Comparison of ENCODE assay signal across 8 cellular contexts in genomic region chr12:111685811-111686573, GRCh38. TPM values are rescaled to one million over a fixed set of nuclear protein-coding genes. Genes with fewer than 3 reads are reported as not detected.
DNase-seq lines count a peak whose midpoint lies in the region; ATAC-seq and TF ChIP-seq lines count a peak whose summit lies in the region.

Gene ACAD10 (plus strand): TSS chr12:111686053. CDS start chr12:111692710, 6,657 bp downstream.
Gene BRAP (minus strand): TSS chr12:111685956. CDS start chr12:111685792, 164 bp downstream.

- H3K4me1 ChIP-seq in SJSA1 (replicated peaks) (peaks cover 14% of the 10 kb centered on the region), foreskin keratinocyte (peaks cover 4% of the 10 kb centered on the region), neural progenitor cell (no peaks in the 10 kb centered on the region), stomach smooth muscle (ENCODE audit: control insufficient read depth, insufficient read depth, low read length) (peaks cover 23% of the 10 kb centered on the region)

- TF ChIP-seq CTCF in foreskin keratinocyte (conservative IDR thresholded peaks at IDR 0.05) (peak; percentile 41), neural progenitor cell (IDR thresholded peaks at IDR 0.05) (no peak)

- H3K9me3 Mint-ChIP-seq in neural progenitor cell, result no peaks in the 10 kb centered on the region

- H3K27ac Mint-ChIP-seq in neural progenitor cell, result peak within 1 kb of the TSS; percentile 95

- peak; percentile 84 for ATAC-seq in foreskin keratinocyte

- CTCF ChIA-PET in HEK293T (lab: Yijun Ruan, JAX), result interaction anchor here (0.6 kb wide), 2 partner anchors 33 to 197 kb away, joined by 3 to 4 read pairs; no protein-coding TSS in a partner anchor

- H3K27me3 ChIP-seq in SJSA1 (replicated peaks) (no peaks in the 10 kb centered on the region), foreskin keratinocyte (no peaks in the 10 kb centered on the region), neural progenitor cell (no peaks in the 10 kb centered on the region), stomach smooth muscle (ENCODE audit: control insufficient read depth in 1 of 2, insufficient read depth in 2 of 2, low read length in 2 of 2) (no peaks in the 10 kb centered on the region)

- H3K9me3 ChIP-seq in SJSA1 (replicated peaks) (no peaks in the 10 kb centered on the region), neural progenitor cell (ENCODE audit: low read depth) (no peaks in the 10 kb centered on the region), stomach smooth muscle (ENCODE audit: control insufficient read depth in 2 of 2, low read length in 2 of 2) (no peaks in the 10 kb centered on the region)

- H3K27me3 Mint-ChIP-seq in neural progenitor cell (ENCODE audit: insufficient read depth, low read depth), result no peaks in the 10 kb centered on the region

- peaks cover 10% of the 10 kb centered on the region for H4K20me1 ChIP-seq in neural progenitor cell (ENCODE audit: low read depth)

- peak; percentile 99 for DNase-seq in GM03348 (ENCODE audit: low spot score)
- peak; percentile 98 for DNase-seq in HEK293T (ENCODE audit: extremely low spot score)
- DNase-seq in MV-4-11 (lab: John Stamatoyannopoulos, UW), result peak; percentile 94
- peak; percentile 90 to 92 for DNase-seq in SJSA1 (ENCODE audit: low read depth in 1 of 2, low spot score in 2 of 2)
- DNase-seq in activated naive CD4-positive, alpha-beta T cell (lab: John Stamatoyannopoulos, UW), result peak; percentile 77 to 88 (median 84)
- peak; percentile 77 to 88 for DNase-seq in foreskin keratinocyte
- DNase-seq in neural progenitor cell (ENCODE audit: low spot score), result peak; percentile 96

- peaks cover 14% of the 10 kb centered on the region for H3F3A ChIP-seq in neural progenitor cell (ENCODE audit: low read depth)

- H3K4me3 ChIP-seq in SJSA1 (peak within 1 kb of the TSS; percentile 74), neural progenitor cell (peak within 1 kb of the TSS; percentile 80), stomach smooth muscle (ENCODE audit: low read length in 2 of 2) (peak within 1 kb of the TSS; percentile 100)

- POLR2A ChIA-PET in HEK293T (lab: Yijun Ruan, JAX), result interaction anchor here (0.7 to 1.5 kb wide), 11 partner anchors 9 to 234 kb away, joined by 3 to 6 read pairs (median 3); no protein-coding TSS in a partner anchor

- peaks cover 46% of the 10 kb centered on the region for H3K79me2 ChIP-seq in neural progenitor cell (ENCODE audit: low read depth)

- H3K36me3 ChIP-seq in SJSA1 (peaks cover 25% of the 10 kb centered on the region), neural progenitor cell (peaks cover 7% of the 10 kb centered on the region), stomach smooth muscle (ENCODE audit: control insufficient read depth in 2 of 2, insufficient read depth in 2 of 2, low read length in 2 of 2) (peaks cover 6% of the 10 kb centered on the region in 2 donors)

- H3K27ac ChIP-seq in SJSA1 (peak within 1 kb of the TSS; percentile 40), foreskin keratinocyte (peak within 1 kb of the TSS; percentile 86), neural progenitor cell (peak within 1 kb of the TSS; percentile 50), stomach smooth muscle (ENCODE audit: low read length) (peak within 1 kb of the TSS; percentile 86)

- H3K36me3 Mint-ChIP-seq in neural progenitor cell, result peaks cover 11% of the 10 kb centered on the region

- peak within 1 kb of the TSS; percentile 91 for H3K4me2 ChIP-seq in neural progenitor cell

- H2AFZ ChIP-seq in neural progenitor cell (replicated peaks), result peak within 1 kb of the TSS; percentile 77

- peak within 1 kb of the TSS; percentile 95 for H3K4me3 Mint-ChIP-seq in neural progenitor cell

- H3K9ac ChIP-seq in neural progenitor cell (peak within 1 kb of the TSS; percentile 96), stomach smooth muscle (ENCODE audit: low read length in 2 of 2) (peak within 1 kb of the TSS; percentile 99)

- peaks cover 23% of the 10 kb centered on the region for H3K4me1 Mint-ChIP-seq in neural progenitor cell

TF ChIP-seq in HEK293T, 16 proteins besides CTCF, POLR2A, EP300 and RAD21:
- TF ChIP-seq BHLHE40 (IDR thresholded peaks at IDR 0.05; ENCODE audit: borderline replicate concordance) (no peak), ZNF384 (IDR thresholded peaks at IDR 0.05) (no peak), TARDBP (IDR thresholded peaks at IDR 0.05) (no peak), ARNT (IDR thresholded peaks at IDR 0.05) (no peak), LEF1 (IDR thresholded peaks at IDR 0.05; ENCODE audit: borderline replicate concordance) (no peak), L3MBTL2 (conservative IDR thresholded peaks at IDR 0.05) (peak; percentile 69), ELF4 (IDR thresholded peaks at IDR 0.05) (peak; percentile 78)

RNA-seq across cellular contexts. Expression of gene ACAD10, which starts in this region (rescaled TPM):
- 1.6 and 4.2 TPM in 2 replicates for total RNA-seq in SJSA1 (2014; rRNA removed; shearing (Covaris generic))
- total RNA-seq in foreskin keratinocyte, result 11.2 and 12.3 TPM in 2 replicates
- 6.6 and 6.9 TPM in 2 replicates for polyA plus RNA-seq in foreskin keratinocyte
- total RNA-seq in neural progenitor cell (ENCODE audit: low replicate concordance), result 13.8 and 49.8 TPM in 2 replicates

RNA-seq across cellular contexts. Expression of gene BRAP, which starts in this region (rescaled TPM):
- 12.9 and 18.4 TPM in 2 replicates for total RNA-seq in SJSA1 (2014; rRNA removed; shearing (Covaris generic))
- 15.4 and 16.0 TPM in 2 replicates for total RNA-seq in foreskin keratinocyte
- 8.7 and 9.7 TPM in 2 replicates for polyA plus RNA-seq in foreskin keratinocyte
- total RNA-seq in neural progenitor cell (ENCODE audit: low replicate concordance), result 21.3 and 26.5 TPM in 2 replicates

Comparison
In these comparisons a context has a peak if more than half of its experiments do, and no peak if none do; other contexts are left out.
1. Peak in every context shown above with its lines: DNase-seq, ATAC-seq, H3K4me3 ChIP-seq and H3K27ac ChIP-seq.